In the genomic region with DNA sequence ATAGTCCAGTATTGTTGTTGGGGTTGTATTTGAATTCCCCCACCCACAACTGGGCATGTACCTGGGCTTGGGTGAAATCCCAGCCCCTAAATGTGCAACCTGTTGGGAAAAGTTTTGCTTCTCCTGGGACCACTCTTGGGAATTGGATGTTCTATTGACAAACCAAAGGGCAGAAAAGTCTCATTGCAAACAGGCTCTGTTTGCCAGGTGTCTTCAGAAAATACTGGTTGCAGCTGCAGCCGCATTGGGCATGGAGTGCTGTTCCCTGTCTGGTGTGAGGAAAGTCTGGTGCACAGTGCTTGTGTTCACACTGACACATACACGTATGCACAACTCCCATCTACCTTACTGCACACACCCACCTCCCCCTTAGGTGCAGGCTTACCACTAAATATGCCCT, we compare ENCODE assay signal across 15 cellular contexts. TPM values are rescaled to one million over a fixed set of nuclear protein-coding genes. Genes with fewer than 3 reads are reported as not detected.
DNase-seq lines count a peak whose midpoint lies in the region; ATAC-seq and TF ChIP-seq lines count a peak whose summit lies in the region.
"Had no signal": no experiment of that assay in that cellular context is flagged by ENCODE, and none has a peak within 500 bp of the region (broad histone marks: within the 10 kb centered on the region; RNA-seq: fewer than 3 reads in every experiment).

No MANE protein-coding gene starts in this region.

- H3K27me3 ChIP-seq in neural progenitor cell (no peaks in the 10 kb centered on the region), breast epithelium (no peaks in the 10 kb centered on the region)

- no peak overlapping the region for H3K9ac ChIP-seq in neural progenitor cell
- H3K9ac ChIP-seq: GM23248 had no signal

- no peak overlapping the region for H3K4me3 ChIP-seq in neural progenitor cell
- H3K4me3 ChIP-seq in breast epithelium = no peak overlapping the region
- H3K4me3 ChIP-seq: GM23248 had no signal

- intact Hi-C loops in breast epithelium (cut with DNase I; ENCODE audit: low total_unique reads) = no loop called here

- peaks cover 13% of the 10 kb centered on the region for H4K20me1 ChIP-seq in neural progenitor cell (ENCODE audit: low read depth)

- H3K27ac ChIP-seq in RWPE1 (peak overlapping the region; percentile 50), neural progenitor cell (no peak overlapping the region), breast epithelium (no peak overlapping the region)
- H3K27ac ChIP-seq: GM23248 had no signal

- H3K27me3 Mint-ChIP-seq in neural progenitor cell (ENCODE audit: insufficient read depth, low read depth) = peaks cover 5% of the 10 kb centered on the region
- no peaks in the 10 kb centered on the region for H3K27me3 Mint-ChIP-seq in T-helper 2 cell treated with Interferon-gamma antibody and Interleukin-4, amounts not matched to agents 5 μg/mL and 100 μg/mL, for 36 hours (ENCODE audit: low read depth)

- H3K4me2 ChIP-seq in neural progenitor cell = no peak overlapping the region

- peak overlapping the region; percentile 92 for H3K27ac Mint-ChIP-seq in neural progenitor cell
- H3K27ac Mint-ChIP-seq in T-helper 2 cell treated with Interferon-gamma antibody and Interleukin-4, amounts not matched to agents 5 μg/mL and 100 μg/mL, for 36 hours = no peak overlapping the region
- H3K27ac Mint-ChIP-seq: B cell; CD4-positive, alpha-beta T cell had no signal

- DNase-seq in RWPE1 (ENCODE audit: low spot score) (no peak), left lobe of liver (ENCODE audit: low spot score) (no peak), neural progenitor cell (ENCODE audit: low spot score) (no peak), SW480 (ENCODE audit: low spot score) (no peak), breast epithelium (ENCODE audit: low spot score in 2 of 2) (no peak)
- DNase-seq in T-helper 2 cell treated with Interferon-gamma antibody and Interleukin-4, amounts not matched to agents 5 μg/mL and 100 μg/mL, for 36 hours (ENCODE audit: low spot score) = no peak
- DNase-seq: CD4-positive, alpha-beta T cell; DMS79; GM23248; KG1; NCI-H1436 treated with DMSO at 0.1 percent for 48 hours; NCI-H2029 treated with DMSO at 0.1 percent for 48 hours; NCI-H748 treated with DMSO at 0.1 percent for 48 hours had no signal

- no peaks in the 10 kb centered on the region for H3K9me3 ChIP-seq in neural progenitor cell (ENCODE audit: low read depth)
- H3K9me3 ChIP-seq in breast epithelium = no peaks in the 10 kb centered on the region

- peak; percentile 73 for ATAC-seq in left lobe of liver
- no peak for ATAC-seq in activated CD4-positive, CD25-positive, alpha-beta regulatory T cell treated with anti-CD3 and anti-CD28 coated beads, Interleukin-2, amount 50 U/mL, for 24 hours

- H3K36me3 Mint-ChIP-seq in neural progenitor cell = no peaks in the 10 kb centered on the region
- H3K36me3 Mint-ChIP-seq in T-helper 2 cell treated with Interferon-gamma antibody and Interleukin-4, amounts not matched to agents 5 μg/mL and 100 μg/mL, for 36 hours (ENCODE audit: low read depth) = no peaks in the 10 kb centered on the region

- H3K4me3 Mint-ChIP-seq in neural progenitor cell = peak overlapping the region; percentile 50
- H3K4me3 Mint-ChIP-seq in T-helper 2 cell treated with Interferon-gamma antibody and Interleukin-4, amounts not matched to agents 5 μg/mL and 100 μg/mL, for 36 hours = no peak overlapping the region
- H3K4me3 Mint-ChIP-seq: B cell; CD4-positive, alpha-beta T cell had no signal

- no peak for TF ChIP-seq POLR2A in breast epithelium (IDR thresholded peaks at IDR 0.05)

- no peaks in the 10 kb centered on the region for H3K36me3 ChIP-seq in neural progenitor cell
- H3K36me3 ChIP-seq in breast epithelium = no peaks in the 10 kb centered on the region

- CTCF ChIA-PET in RWPE1 (lab: Yijun Ruan, JAX) = no interaction called here

- POLR2A ChIA-PET in RWPE1 (lab: Yijun Ruan, JAX; ENCODE audit: low non-redundant PET) = no interaction called here

- no peak overlapping the region for H2AFZ ChIP-seq in neural progenitor cell (replicated peaks)
- H2AFZ ChIP-seq: GM23248 had no signal

- H3K4me1 ChIP-seq in neural progenitor cell = peaks cover 32% of the 10 kb centered on the region
- no peaks in the 10 kb centered on the region for H3K4me1 ChIP-seq in breast epithelium

- peaks cover 11% of the 10 kb centered on the region for H3K79me2 ChIP-seq in neural progenitor cell (ENCODE audit: low read depth)

- peaks cover 10% of the 10 kb centered on the region for H3F3A ChIP-seq in neural progenitor cell (ENCODE audit: low read depth)

- TF ChIP-seq CTCF in RWPE1 (conservative IDR thresholded peaks at IDR 0.05; ENCODE audit: low read depth) = no peak
- no peak for TF ChIP-seq CTCF in neural progenitor cell (IDR thresholded peaks at IDR 0.05)
- no peak for TF ChIP-seq CTCF in breast epithelium (IDR thresholded peaks at IDR 0.05)

- no peaks in the 10 kb centered on the region for H3K9me3 Mint-ChIP-seq in neural progenitor cell
- H3K9me3 Mint-ChIP-seq in T-helper 2 cell treated with Interferon-gamma antibody and Interleukin-4, amounts not matched to agents 5 μg/mL and 100 μg/mL, for 36 hours = no peaks in the 10 kb centered on the region
- H3K9me3 Mint-ChIP-seq: CD4-positive, alpha-beta T cell had no signal

- H3K4me1 Mint-ChIP-seq in neural progenitor cell = peaks cover 52% of the 10 kb centered on the region
- H3K4me1 Mint-ChIP-seq in T-helper 2 cell treated with Interferon-gamma antibody and Interleukin-4, amounts not matched to agents 5 μg/mL and 100 μg/mL, for 36 hours (ENCODE audit: low read depth) = no peaks in the 10 kb centered on the region
- H3K4me1 Mint-ChIP-seq: B cell had no signal

RNA-seq across cellular contexts. Expression of a gene that starts 12.1 kb away (rescaled TPM):
- 19.5 TPM for total RNA-seq in left lobe of liver
- 29.5 and 68.9 TPM in 2 replicates for total RNA-seq in neural progenitor cell (ENCODE audit: low replicate concordance)
- total RNA-seq in breast epithelium = 10 to 100 TPM; 16.0 to 33.1 (median 32.5) TPM

RNA-seq across cellular contexts. Expression of a gene that starts 17.7 kb away (rescaled TPM):
- 13.7 TPM for total RNA-seq in left lobe of liver
- total RNA-seq in neural progenitor cell (ENCODE audit: low replicate concordance) = 11.7 and 22.0 TPM in 2 replicates
- 10 to 100 TPM; 21.0 to 23.3 (median 21.3) TPM for total RNA-seq in breast epithelium
